Comparison of ENCODE assay signal across 34 cellular contexts in genomic region chr14:35032562-35032961, GRCh38.
"Had no signal": no experiment of that assay in that cellular context is flagged by ENCODE, and none has a peak within 500 bp of the region (broad histone marks: within the 10 kb centered on the region; RNA-seq: fewer than 3 reads in every experiment).

No MANE protein-coding gene starts in this region.

- H3K36me3 ChIP-seq: breast epithelium had no signal

- H3K9me3 ChIP-seq: ascending aorta, body of pancreas had no signal

- DNase-seq: activated effector memory CD4-positive, alpha-beta T cell treated with anti-CD3 and anti-CD28 coated beads, Interleukin-2, amount 50 U/mL, for 16 hours; activated effector memory CD4-positive, alpha-beta T cell treated with Interleukin-2 at 50 U/mL for 16 hours; activated gamma-delta T cell; activated gamma-delta T cell treated with Interleukin-2 at 50 U/mL for 16 hours; activated naive CD4-positive, alpha-beta T cell; activated naive CD4-positive, alpha-beta T cell treated with anti-CD3 and anti-CD28 coated beads for 36 hours; activated naive CD4-positive, alpha-beta T cell treated with anti-CD3 and anti-CD28 coated beads, Interleukin-2, amount 10 ng/mL, durations not matched to agents 7 days and 5 days; activated naive CD4-positive, alpha-beta T cell treated with anti-CD3 and anti-CD28 coated beads, Interleukin-2, amount 50 U/mL, for 16 hours; activated naive CD4-positive, alpha-beta T cell treated with Interleukin-2 at 50 U/mL for 16 hours; activated naive CD8-positive, alpha-beta T cell treated with anti-CD3 and anti-CD28 coated beads for 36 hours; activated naive CD8-positive, alpha-beta T cell treated with anti-CD3 and anti-CD28 coated beads, Interleukin-2, amount 10 ng/mL, durations not matched to agents 7 days and 5 days; activated naive CD8-positive, alpha-beta T cell treated with anti-CD3 and anti-CD28 coated beads, Interleukin-2, amount 50 U/mL, for 24 hours; activated T-cell treated with anti-CD3 and anti-CD28 coated beads, Interleukin-2, amount 50 U/mL, for 1 hour; activated T-cell treated with anti-CD3 and anti-CD28 coated beads, Interleukin-2, amount 50 U/mL, for 24 hours; activated T-cell treated with anti-CD3 and anti-CD28 coated beads, Interleukin-2, amount 50 U/mL, for 4 hours; activated T-cell treated with anti-CD3 and anti-CD28 coated beads, Interleukin-2, amount 50 U/mL, for 48 hours; activated T-cell treated with anti-CD3 and anti-CD28 coated beads, Interleukin-2, amount 50 U/mL, for 72 hours; adrenal gland; amniotic stem cell; amygdala; anterior cingulate cortex; aorta; body of pancreas; brain microvascular endothelial cell; caudate nucleus; central memory CD4-positive, alpha-beta T cell; cerebellar nuclear complex had no signal

- H3K27ac ChIP-seq: adrenal gland, ascending aorta, body of pancreas, brain microvascular endothelial cell, breast epithelium, cardiac muscle cell had no signal

- H3K27me3 ChIP-seq: adrenal gland, ascending aorta, body of pancreas, brain microvascular endothelial cell, breast epithelium, cardiac muscle cell had no signal

- FAIRE-seq: astrocyte, bronchial epithelial cell had no signal

- ATAC-seq: activated naive CD4-positive, alpha-beta T cell treated with anti-CD3 and anti-CD28 coated beads, Interleukin-2, amount 50 U/mL, for 72 hours; activated naive CD8-positive, alpha-beta T cell treated with anti-CD3 and anti-CD28 coated beads, Interleukin-2, amount 50 U/mL, for 24 hours; activated T-cell treated with anti-CD3 and anti-CD28 coated beads, Interleukin-2, amount 50 U/mL, for 4 hours; activated T-cell treated with anti-CD3 and anti-CD28 coated beads, Interleukin-2, amount 50 U/mL, for 72 hours; activated T-helper 17 cell treated with anti-CD3 and anti-CD28 coated beads, Interleukin-2, amount 50 U/mL, for 72 hours; body of pancreas had no signal

- H3K4me3 ChIP-seq: adrenal gland, ascending aorta, body of pancreas, breast epithelium, cardiac muscle cell had no signal

- H3K4me1 ChIP-seq: adrenal gland, ascending aorta, body of pancreas, breast epithelium had no signal
